8 cellular contexts compared by ENCODE assay signal in the genomic region with DNA sequence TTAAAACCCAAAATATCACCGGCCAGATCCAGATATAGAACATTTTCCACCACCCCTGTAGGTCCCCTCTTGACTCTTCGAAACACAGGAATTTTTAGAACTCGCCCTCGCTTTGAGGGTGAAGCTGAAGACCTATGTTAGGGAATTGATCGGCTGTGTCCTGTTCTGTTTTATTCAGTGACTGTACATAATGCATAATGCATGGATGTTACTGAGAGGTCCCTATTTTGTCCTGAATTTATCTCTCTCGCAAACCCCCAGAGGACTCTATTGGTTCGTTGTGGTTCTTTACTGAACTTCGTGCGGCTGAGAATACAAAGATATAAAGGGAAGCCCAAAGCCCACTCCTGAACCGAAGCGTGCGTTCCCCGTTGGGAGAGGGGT. TPM values are rescaled to one million over a fixed set of nuclear protein-coding genes. Genes with fewer than 3 reads are reported as not detected.
A peak's percentile ranks its signal among the peaks of the same experiment; 100 is the strongest.
DNase-seq lines count a peak whose midpoint lies in the region; ATAC-seq and TF ChIP-seq lines count a peak whose summit lies in the region.

No MANE protein-coding gene starts in this region.

- H2AFZ ChIP-seq in DND-41 (ENCODE audit: low read depth, low read length) = peak overlapping the region; percentile 91

- no peaks in the 10 kb centered on the region for H3K9me3 ChIP-seq in DND-41 (ENCODE audit: insufficient read depth, low read length, severe bottlenecking)
- H3K9me3 ChIP-seq in gastrocnemius medialis = no peaks in the 10 kb centered on the region

- H4K20me1 ChIP-seq in DND-41 (ENCODE audit: insufficient read depth, low read length) = peaks cover 37% of the 10 kb centered on the region; the same call in 1 of the 2 replicates

- H3K36me3 ChIP-seq in DND-41 (ENCODE audit: insufficient read depth, low read length) (peaks cover 25% of the 10 kb centered on the region), gastrocnemius medialis (peaks cover 0 to 15% of the 10 kb centered on the region in 2 donors)

- TF ChIP-seq CTCF in DND-41 (IDR thresholded peaks at IDR 0.05; ENCODE audit: borderline replicate concordance, extremely low read depth, low read length, poor library complexity, severe bottlenecking) = no peak
- TF ChIP-seq CTCF in gastrocnemius medialis (IDR thresholded peaks at IDR 0.05 in 4 of 5, conservative IDR thresholded peaks at IDR 0.05 in 1 of 5) = no peak

- H3K27ac ChIP-seq in DND-41 (ENCODE audit: low read length) = peak overlapping the region; percentile 82
- peak overlapping the region; percentile 93 for H3K27ac ChIP-seq in epithelial cell of prostate
- peak overlapping the region; percentile 94 to 98 (median 97) for H3K27ac ChIP-seq in gastrocnemius medialis

- peak overlapping the region; percentile 87 for H3K4me2 ChIP-seq in DND-41 (ENCODE audit: insufficient read depth, low read length)

- DNase-seq in DND-41 = no peak
- peak; percentile 26 for DNase-seq in HPDE6-E6E7 (ENCODE audit: extremely low spot score)
- DNase-seq in epithelial cell of prostate (ENCODE audit: low read depth, low spot score) = no peak
- no peak for DNase-seq in gastrocnemius medialis
- DNase-seq in SIG-M5 (lab: John Stamatoyannopoulos, UW) = no peak
- DNase-seq in KBM-7 = no peak
- DNase-seq in nucleus accumbens (lab: John Stamatoyannopoulos, UW) = no peak

- no peak for ATAC-seq in DND-41 (ENCODE audit: insufficient read depth, low read depth)
- ATAC-seq in GM21367 (IDR thresholded peaks at IDR 0.05; ENCODE audit: unreplicated experiment) = peak; percentile 4
- peak; percentile 14 to 20 for ATAC-seq in gastrocnemius medialis

- H3K27me3 ChIP-seq in DND-41 (ENCODE audit: insufficient read depth, low read length, poor library complexity) (no peaks in the 10 kb centered on the region), gastrocnemius medialis (no peaks in the 10 kb centered on the region)

- peaks cover 88% of the 10 kb centered on the region for H3K79me2 ChIP-seq in DND-41 (ENCODE audit: insufficient read depth, low read length)

- H3K4me1 ChIP-seq in DND-41 (ENCODE audit: insufficient read depth, low read length) = peaks cover 44% of the 10 kb centered on the region
- peaks cover 34 to 35% of the 10 kb centered on the region in 2 donors for H3K4me1 ChIP-seq in gastrocnemius medialis

- intact Hi-C loops in gastrocnemius medialis (cut with DNase I; ENCODE audit: low total_unique reads) = loop anchor here (1.0 to 5.0 kb wide), 5 partner anchors 51 to 1226 kb away; a partner anchor contains a TSS

- peak overlapping the region; percentile 76 for H3K9ac ChIP-seq in DND-41 (ENCODE audit: low read depth, low read length)

- in situ Hi-C loops in gastrocnemius medialis (cut with MboI; ENCODE audit: low sequenced_read_pairs in 4 of 4) (loop anchor here in 2 of 4 donors (25.0 kb wide), 2 partner anchors 149 to 151 kb away; a partner anchor contains a TSS), KBM-7 (cut with MboI; ENCODE audit: low pct_unique_long_range_greater_than_20kb, low sequenced_read_pairs) (no loop called here)

- TF ChIP-seq POLR2A in gastrocnemius medialis (IDR thresholded peaks at IDR 0.05) = no peak

- H3K4me3 ChIP-seq in DND-41 (ENCODE audit: low read depth in 1 of 2, low read length in 2 of 2) (peak overlapping the region; percentile 61 to 88), gastrocnemius medialis (peak overlapping the region; percentile 87 to 98 (median 92))

RNA-seq across cellular contexts. Expression of a gene that starts 0.4 kb away (rescaled TPM):
- 10 to 100 TPM; 33.0 to 71.3 (median 50.7) TPM for total RNA-seq in gastrocnemius medialis

RNA-seq across cellular contexts. Expression of a gene that starts 0.6 kb away (rescaled TPM):
- total RNA-seq in gastrocnemius medialis = 10 to 100 TPM; 23.3 to 32.4 (median 29.7) TPM

RNA-seq across cellular contexts. Expression of a gene that starts 35.8 kb away (rescaled TPM):
- under 1 TPM in 1 of 4 donors, not detected in 3; 0.67 TPM for total RNA-seq in gastrocnemius medialis
